In the genomic region with DNA sequence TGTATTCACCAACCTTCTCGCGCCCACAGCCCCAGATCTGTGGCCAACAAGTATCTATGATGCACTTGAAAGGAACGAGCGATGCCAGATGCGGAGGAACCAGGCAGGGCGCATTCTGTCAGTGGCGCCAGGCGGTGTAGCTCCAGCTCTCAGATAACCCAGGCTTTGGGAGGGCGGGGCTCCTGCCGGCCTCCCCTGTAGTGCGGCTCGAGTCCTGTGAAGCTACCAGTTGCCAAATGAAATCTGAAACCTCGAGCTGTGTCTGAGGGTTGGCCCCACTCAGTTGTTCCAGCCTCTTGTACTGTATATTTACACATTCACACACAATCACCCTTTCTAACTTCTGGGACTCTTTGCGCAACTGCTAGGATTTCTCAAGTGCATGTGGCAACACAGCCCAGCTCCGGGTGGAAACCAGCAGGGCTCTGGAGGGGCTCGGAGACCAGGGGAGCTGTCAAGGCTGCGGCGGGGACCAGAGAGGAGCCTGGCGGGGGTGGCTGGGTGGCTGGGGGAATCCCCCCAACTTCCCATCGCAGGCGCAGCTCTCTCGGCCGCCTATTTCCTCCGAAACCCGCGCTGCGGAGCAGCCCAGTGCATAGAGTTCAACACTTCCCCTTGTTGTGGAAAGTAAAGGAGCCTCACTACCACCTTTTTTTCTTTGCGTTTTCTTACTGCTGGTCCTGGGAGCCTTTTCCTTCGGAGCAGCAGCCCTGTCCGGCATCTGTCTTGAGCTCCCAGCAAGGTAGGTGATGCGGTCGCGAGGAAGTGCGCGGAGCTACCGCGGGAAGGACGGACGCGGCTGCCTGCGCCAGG, we compare ENCODE assay signal across 8 cellular contexts. TPM values are rescaled to one million over a fixed set of nuclear protein-coding genes. Genes with fewer than 3 reads are reported as not detected.
DNase-seq lines count a peak whose midpoint lies in the region; ATAC-seq and TF ChIP-seq lines count a peak whose summit lies in the region.

A gene (plus strand): TSS at position 333 of the 813 bp plus-strand sequence.

- H3K36me3 Mint-ChIP-seq in CD14-positive monocyte (peaks cover 8 to 24% of the 10 kb centered on the region in 2 donors), neural crest cell (ENCODE audit: low read depth) (no peaks in the 10 kb centered on the region)
- H3K36me3 Mint-ChIP-seq in activated CD8-positive, alpha-beta memory T cell treated with anti-CD3 and anti-CD28 coated beads, Interleukin-2, amount 10 ng/mL, durations not matched to agents 7 days and 5 days = no peaks in the 10 kb centered on the region

- no peak for TF ChIP-seq EP300 in gastroesophageal sphincter (IDR thresholded peaks at IDR 0.05)

- H3K4me1 Mint-ChIP-seq in CD14-positive monocyte (peaks cover 43% of the 10 kb centered on the region), neural crest cell (peaks cover 10% of the 10 kb centered on the region)
- H3K4me1 Mint-ChIP-seq in activated CD8-positive, alpha-beta memory T cell treated with anti-CD3 and anti-CD28 coated beads, Interleukin-2, amount 10 ng/mL, durations not matched to agents 7 days and 5 days = peaks cover 2% of the 10 kb centered on the region

- no peak for TF ChIP-seq POLR2A in gastroesophageal sphincter (IDR thresholded peaks at IDR 0.05)

- TF ChIP-seq CTCF in CD14-positive monocyte (IDR thresholded peaks at IDR 0.05) = no peak
- TF ChIP-seq CTCF in gastroesophageal sphincter (IDR thresholded peaks at IDR 0.05) = no peak
- TF ChIP-seq CTCF in neural crest cell (conservative IDR thresholded peaks at IDR 0.05) = no peak

- peak; percentile 91 for ATAC-seq in GM19035 (IDR thresholded peaks at IDR 0.05; ENCODE audit: unreplicated experiment)
- ATAC-seq in HG03108 (IDR thresholded peaks at IDR 0.05; ENCODE audit: unreplicated experiment) = peak; percentile 79
- ATAC-seq in activated CD8-positive, alpha-beta memory T cell treated with anti-CD3 and anti-CD28 coated beads, Interleukin-2, amount 10 ng/mL, durations not matched to agents 7 days and 5 days = peak; percentile 36
- ATAC-seq in gastroesophageal sphincter = peak; percentile 92

- 0 to 16% methylated on average over 5 to 10 of the region's 41 CpGs for WGBS in gastroesophageal sphincter (ENCODE audit: low coverage in 1 of 2), 2 donors

- peak within 1 kb of the TSS in 3 of 4 donors; percentile 61 to 76 (median 69) for H3K27ac ChIP-seq in gastroesophageal sphincter

- H3K4me3 Mint-ChIP-seq in CD14-positive monocyte (peak within 1 kb of the TSS; percentile 95 to 96), neural crest cell (peak within 1 kb of the TSS; percentile 95)
- no peak within 1 kb of the TSS for H3K4me3 Mint-ChIP-seq in activated CD8-positive, alpha-beta memory T cell treated with anti-CD3 and anti-CD28 coated beads, Interleukin-2, amount 10 ng/mL, durations not matched to agents 7 days and 5 days

- H3K27me3 Mint-ChIP-seq in CD14-positive monocyte (ENCODE audit: low read depth in 3 of 3) (peaks cover 8 to 11% (median 9%) of the 10 kb centered on the region in 3 donors), neural crest cell (ENCODE audit: low read depth) (peaks cover 18% of the 10 kb centered on the region)
- peaks cover 8% of the 10 kb centered on the region for H3K27me3 Mint-ChIP-seq in activated CD8-positive, alpha-beta memory T cell treated with anti-CD3 and anti-CD28 coated beads, Interleukin-2, amount 10 ng/mL, durations not matched to agents 7 days and 5 days

- H3K9me3 Mint-ChIP-seq in CD14-positive monocyte = peaks cover 0 to 3% (median 2%) of the 10 kb centered on the region in 7 donors
- no peaks in the 10 kb centered on the region for H3K9me3 Mint-ChIP-seq in activated CD8-positive, alpha-beta memory T cell treated with anti-CD3 and anti-CD28 coated beads, Interleukin-2, amount 10 ng/mL, durations not matched to agents 7 days and 5 days (ENCODE audit: low read depth)
- H3K9me3 Mint-ChIP-seq in neural crest cell = no peaks in the 10 kb centered on the region

- H3K4me3 ChIP-seq in gastroesophageal sphincter = peak within 1 kb of the TSS; percentile 37 to 58

- peaks cover 41% of the 10 kb centered on the region for H3K27me3 ChIP-seq in gastroesophageal sphincter

- H3K9me3 ChIP-seq in gastroesophageal sphincter = no peaks in the 10 kb centered on the region

- intact Hi-C loops in CD14-positive monocyte (cut with micrococcal nuclease) = loop anchor here in 1 of 2 donors (10.0 kb wide), 1 partner anchor 260 kb away; no protein-coding TSS in a partner anchor

- peak within 1 kb of the TSS; percentile 86 to 97 (median 95) for H3K27ac Mint-ChIP-seq in CD14-positive monocyte
- no peak within 1 kb of the TSS for H3K27ac Mint-ChIP-seq in activated CD8-positive, alpha-beta memory T cell treated with anti-CD3 and anti-CD28 coated beads, Interleukin-2, amount 10 ng/mL, durations not matched to agents 7 days and 5 days
- peak within 1 kb of the TSS; percentile 90 for H3K27ac Mint-ChIP-seq in neural crest cell (ENCODE audit: unreplicated experiment)

- peaks cover 0 to 22% (median 0%) of the 10 kb centered on the region in 3 donors for H3K4me1 ChIP-seq in gastroesophageal sphincter

- no peaks in the 10 kb centered on the region for H3K36me3 ChIP-seq in gastroesophageal sphincter

- CTCF ChIA-PET in activated CD8-positive, alpha-beta memory T cell treated with anti-CD3 and anti-CD28 coated beads, Interleukin-2, amount 10 ng/mL, durations not matched to agents 7 days and 5 days (lab: Charles Lee) = no interaction called here

- peak; percentile 72 for DNase-seq in CD14-positive monocyte (ENCODE audit: low spot score)
- peak; percentile 85 for DNase-seq in NCI-H2227 (lab: John Stamatoyannopoulos, UW; ENCODE audit: unreplicated experiment)
- no peak for DNase-seq in activated CD8-positive, alpha-beta memory T cell treated with anti-CD3 and anti-CD28 coated beads, Interleukin-2, amount 10 ng/mL, durations not matched to agents 7 days and 5 days
- DNase-seq in neural crest cell (ENCODE audit: low read depth, low spot score) = peak; percentile 63
- DNase-seq in NCI-H1694 (lab: John Stamatoyannopoulos, UW) = no peak

RNA-seq across cellular contexts. Expression of the gene that starts here (rescaled TPM):
- polyA plus RNA-seq in CD14-positive monocyte = 10 to 100 TPM; 12.5 to 18.8 TPM
- not detected for total RNA-seq in activated CD8-positive, alpha-beta memory T cell treated with anti-CD3 and anti-CD28 coated beads, Interleukin-2, amount 10 ng/mL, durations not matched to agents 7 days and 5 days
- 10 to 100 TPM; 24.4 to 38.6 (median 34.3) TPM for total RNA-seq in gastroesophageal sphincter
- 0.84 and 1.5 TPM in 2 replicates for total RNA-seq in neural crest cell

Comparison
In these comparisons a context has a peak if more than half of its experiments do, and no peak if none do; other contexts are left out.
1. RNA of the gene that starts here (total RNA-seq): 24.4 to 38.6 TPM in gastroesophageal sphincter; 0.84 to 1.5 TPM in neural crest cell and not detected in activated CD8-positive, alpha-beta memory T cell treated with anti-CD3 and anti-CD28 coated beads, Interleukin-2, amount 10 ng/mL, durations not matched to agents 7 days and 5 days; every median in the first group is over 10 times any median in the second.
2. Peak in ATAC-seq in activated CD8-positive, alpha-beta memory T cell treated with anti-CD3 and anti-CD28 coated beads, Interleukin-2, amount 10 ng/mL, durations not matched to agents 7 days and 5 days; RNA of the gene not detected or under 1 TPM.
3. DNase-seq: peak in CD14-positive monocyte (single experiment), NCI-H2227 (single experiment) and neural crest cell (single experiment); none in activated CD8-positive, alpha-beta memory T cell treated with anti-CD3 and anti-CD28 coated beads, Interleukin-2, amount 10 ng/mL, durations not matched to agents 7 days and 5 days (single experiment) and NCI-H1694 (single experiment).
4. ATAC-seq: peak in every context shown above with its lines; median percentile 92 in gastroesophageal sphincter; 91 in GM19035; 79 in HG03108; 36 in activated CD8-positive, alpha-beta memory T cell treated with anti-CD3 and anti-CD28 coated beads, Interleukin-2, amount 10 ng/mL, durations not matched to agents 7 days and 5 days.